ENCODE assay signal across 13 cellular contexts in the genomic region with DNA sequence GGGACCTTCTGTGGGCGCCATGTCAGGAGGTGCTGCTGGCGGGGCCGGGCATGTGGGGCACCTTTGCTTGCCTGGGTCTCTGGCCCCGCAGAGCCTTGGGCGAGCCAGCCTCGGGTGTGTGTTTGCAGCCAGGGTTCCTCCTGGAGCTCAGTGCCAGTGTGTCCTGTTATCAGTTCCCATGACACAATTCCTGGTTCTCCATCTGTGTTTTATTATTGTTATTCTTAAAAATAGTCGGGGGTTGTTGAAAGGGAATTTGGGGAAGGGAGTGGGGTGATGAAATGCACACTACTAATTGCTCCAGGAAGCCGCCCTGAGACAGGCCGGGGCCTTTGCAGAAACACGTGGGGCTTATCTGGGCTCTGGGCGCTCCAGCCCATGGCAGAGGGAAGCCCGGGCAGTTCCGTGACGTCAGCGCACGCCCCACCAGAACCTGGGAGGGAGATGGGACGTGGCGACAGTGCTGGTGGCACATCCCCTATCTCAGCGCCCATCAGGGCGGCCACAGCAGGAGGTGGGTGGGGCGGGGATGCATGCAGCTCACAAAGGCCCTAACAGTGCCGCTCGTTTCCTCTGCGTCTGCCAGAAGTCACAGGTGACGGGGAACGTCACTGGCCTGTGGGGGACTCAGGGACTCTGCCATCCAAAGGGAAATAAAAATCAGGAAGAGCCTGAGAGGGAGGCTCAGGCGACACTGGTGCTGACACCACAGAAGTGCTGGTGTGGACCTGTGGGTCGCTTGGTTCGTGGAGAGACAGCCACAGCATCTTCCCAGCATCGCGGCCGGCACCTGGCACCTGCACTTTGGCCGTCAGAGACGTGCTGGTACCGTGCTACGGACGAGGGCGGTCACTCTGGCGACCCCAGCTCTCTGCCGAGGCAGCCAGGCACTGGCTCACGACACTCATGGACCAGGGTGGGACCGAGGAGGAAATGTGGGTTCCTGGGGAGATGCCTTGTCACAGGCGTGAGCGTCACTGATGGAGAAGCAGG.
DNase-seq lines count a peak whose midpoint lies in the region; ATAC-seq and TF ChIP-seq lines count a peak whose summit lies in the region.
"Had no signal": no experiment of that assay in that cellular context is flagged by ENCODE, and none has a peak within 500 bp of the region (broad histone marks: within the 10 kb centered on the region; RNA-seq: fewer than 3 reads in every experiment).

No MANE protein-coding gene starts in this region.

- peak; percentile 47 for DNase-seq in activated naive CD4-positive, alpha-beta T cell treated with anti-CD3 and anti-CD28 coated beads for 36 hours
- DNase-seq in activated naive CD4-positive, alpha-beta T cell treated with anti-CD3 and anti-CD28 coated beads, Interleukin-2, amount 50 U/mL, for 16 hours, result no peak
- peak in 1 of 2 donors; percentile 59 for DNase-seq in activated naive CD4-positive, alpha-beta T cell treated with anti-CD3 and anti-CD28 coated beads, Interleukin-2, amount 50 U/mL, for 72 hours (ENCODE audit: low spot score in 2 of 2)
- DNase-seq in left lung, result peak in 1 of 2 donors; percentile 39
- DNase-seq in tibial artery, result peak; percentile 34 to 69
- no peak for DNase-seq in WERI-Rb-1
- no peak for DNase-seq in activated gamma-delta T cell (lab: John Stamatoyannopoulos, UW)
- DNase-seq: cortex of kidney, GOT3, Kasumi-1, mesenchymal stem cell had no signal

- peaks cover 9 to 31% of the 10 kb centered on the region in 2 donors for H3K4me1 ChIP-seq in left lung
- peaks cover 0 to 15% (median 14%) of the 10 kb centered on the region in 4 donors for H3K4me1 ChIP-seq in tibial artery

- peak overlapping the region; percentile 25 for H3K4me3 Mint-ChIP-seq in activated naive CD4-positive, alpha-beta T cell treated with anti-CD3 and anti-CD28 coated beads for 36 hours

- H3K4me3 ChIP-seq in left lung (no peak overlapping the region), tibial artery (no peak overlapping the region), WERI-Rb-1 (ENCODE audit: low read depth, low read length) (no peak overlapping the region)

- peaks cover 0 to 6% of the 10 kb centered on the region in 2 donors for H3K27me3 ChIP-seq in left lung
- H3K27me3 ChIP-seq in tibial artery, result peaks cover 0 to 2% of the 10 kb centered on the region in 2 donors
- H3K27me3 ChIP-seq in WERI-Rb-1 (ENCODE audit: insufficient read depth, low read depth, severe bottlenecking), result peaks cover 5% of the 10 kb centered on the region

- peak overlapping the region; percentile 86 for H3K27ac Mint-ChIP-seq in activated naive CD4-positive, alpha-beta T cell treated with anti-CD3 and anti-CD28 coated beads for 36 hours
- H3K27ac Mint-ChIP-seq in activated naive CD4-positive, alpha-beta T cell treated with anti-CD3 and anti-CD28 coated beads, Interleukin-2, amount 50 U/mL, for 72 hours, result peak overlapping the region; percentile 86 to 100

- CTCF ChIA-PET in activated naive CD4-positive, alpha-beta T cell treated with anti-CD3 and anti-CD28 coated beads for 36 hours (lab: Charles Lee), result interaction anchor here (6.9 kb wide), 1 partner anchor 146 kb away, joined by 89 read pairs; no protein-coding TSS in a partner anchor

- H3K27me3 Mint-ChIP-seq in activated naive CD4-positive, alpha-beta T cell treated with anti-CD3 and anti-CD28 coated beads for 36 hours (ENCODE audit: low read depth), result no peaks in the 10 kb centered on the region

- H3K9me3 ChIP-seq in left lung (no peaks in the 10 kb centered on the region), tibial artery (no peaks in the 10 kb centered on the region), WERI-Rb-1 (ENCODE audit: severe bottlenecking) (no peaks in the 10 kb centered on the region)

- TF ChIP-seq CTCF in left lung (IDR thresholded peaks at IDR 0.05) (no peak), tibial artery (IDR thresholded peaks at IDR 0.05) (no peak), WERI-Rb-1 (IDR thresholded peaks at IDR 0.05; ENCODE audit: low read depth, low read length) (no peak)

- peaks cover 25% of the 10 kb centered on the region for H3K36me3 Mint-ChIP-seq in activated naive CD4-positive, alpha-beta T cell treated with anti-CD3 and anti-CD28 coated beads for 36 hours (ENCODE audit: low read depth)
- H3K36me3 Mint-ChIP-seq in activated naive CD4-positive, alpha-beta T cell treated with anti-CD3 and anti-CD28 coated beads, Interleukin-2, amount 50 U/mL, for 72 hours, result peaks cover 5 to 28% of the 10 kb centered on the region in 2 donors

- H3K9me3 Mint-ChIP-seq in activated naive CD4-positive, alpha-beta T cell treated with anti-CD3 and anti-CD28 coated beads for 36 hours, result no peaks in the 10 kb centered on the region
- H3K9me3 Mint-ChIP-seq in activated naive CD4-positive, alpha-beta T cell treated with anti-CD3 and anti-CD28 coated beads, Interleukin-2, amount 50 U/mL, for 72 hours, result no peaks in the 10 kb centered on the region

- no peak for ATAC-seq in activated naive CD4-positive, alpha-beta T cell treated with anti-CD3 and anti-CD28 coated beads, Interleukin-2, amount 50 U/mL, for 72 hours
- peak; percentile 30 for ATAC-seq in left lung
- no peak for ATAC-seq in HG03432 (IDR thresholded peaks at IDR 0.05; ENCODE audit: unreplicated experiment)
- ATAC-seq: SK-N-SH treated with all-trans-retinoic acid at 6 μM for 48 hours had no signal

- peaks cover 49% of the 10 kb centered on the region for H3K4me1 Mint-ChIP-seq in activated naive CD4-positive, alpha-beta T cell treated with anti-CD3 and anti-CD28 coated beads for 36 hours (ENCODE audit: low read depth)

- peaks cover 0 to 5% of the 10 kb centered on the region in 2 donors for H3K36me3 ChIP-seq in left lung
- peaks cover 0 to 22% (median 21%) of the 10 kb centered on the region in 3 donors for H3K36me3 ChIP-seq in tibial artery
- H3K36me3 ChIP-seq in WERI-Rb-1, result peaks cover 16% of the 10 kb centered on the region

- intact Hi-C loops in activated naive CD4-positive, alpha-beta T cell treated with anti-CD3 and anti-CD28 coated beads for 36 hours (cut with micrococcal nuclease), result no loop called here
- intact Hi-C loops in left lung (cut with DNase I) (loop anchor here in 1 of 2 donors (5.0 kb wide), 1 partner anchor 144 kb away; no protein-coding TSS in a partner anchor), tibial artery (cut with DNase I; ENCODE audit: low total_unique reads) (loop anchor here (1.0 kb wide), 1 partner anchor 145 kb away; no protein-coding TSS in a partner anchor)

- peak overlapping the region; percentile 27 to 39 for H3K27ac ChIP-seq in left lung
- peak overlapping the region; percentile 1 to 27 for H3K27ac ChIP-seq in tibial artery
- no peak overlapping the region for H3K27ac ChIP-seq in WERI-Rb-1

Comparison
In these comparisons a context has a peak if more than half of its experiments do, and no peak if none do; other contexts are left out.
1. DNase-seq: peak in activated naive CD4-positive, alpha-beta T cell treated with anti-CD3 and anti-CD28 coated beads for 36 hours (single experiment) and tibial artery (2 of 2); none in activated naive CD4-positive, alpha-beta T cell treated with anti-CD3 and anti-CD28 coated beads, Interleukin-2, amount 50 U/mL, for 16 hours (single experiment), WERI-Rb-1 (single experiment) and activated gamma-delta T cell (single experiment).